Comparison of ENCODE assay signal across 19 cellular contexts in genomic region chr11:66689661-66690590, GRCh38. TPM values are rescaled to one million over a fixed set of nuclear protein-coding genes. Genes with fewer than 3 reads are reported as not detected.
DNase-seq lines count a peak whose midpoint lies in the region; ATAC-seq, FAIRE-seq and TF ChIP-seq lines count a peak whose summit lies in the region.
"Had no signal": no experiment of that assay in that cellular context is flagged by ENCODE, and none has a peak within 500 bp of the region (broad histone marks: within the 10 kb centered on the region; RNA-seq: fewer than 3 reads in every experiment).

No MANE protein-coding gene starts in this region.

- CTCF ChIA-PET in K562 (lab: Yijun Ruan, JAX; ENCODE audit: low intra/inter-chr PET ratio): no interaction called here

- H3K27me3 Mint-ChIP-seq in neural progenitor cell (ENCODE audit: insufficient read depth, low read depth): peaks cover 14% of the 10 kb centered on the region
- H3K27me3 Mint-ChIP-seq: IgD-negative memory B cell had no signal

- H3K4me2 ChIP-seq in K562 (ENCODE audit: insufficient read depth, low read length) (no peak overlapping the region), osteoblast (ENCODE audit: insufficient read depth, low read length) (no peak overlapping the region), neural progenitor cell (no peak overlapping the region)
- H3K4me2 ChIP-seq: BLaER1 treated with 17β-estradiol and CSF1 and Interleukin-3, amounts not matched to agents 10 nM and 100 nM had no signal

- no peaks in the 10 kb centered on the region for H3K9me3 Mint-ChIP-seq in neural progenitor cell
- H3K9me3 Mint-ChIP-seq: CD8-positive, alpha-beta memory T cell; IgD-negative memory B cell had no signal

- H4K20me1 ChIP-seq in K562 (replicated peaks; ENCODE audit: control insufficient read depth, insufficient read depth, low read length): 0 out of 2 replicates have a peak, but pooled peaks cover 4% of the 10 kb centered on the region
- H4K20me1 ChIP-seq in osteoblast (ENCODE audit: insufficient read depth, low read length): no peaks in the 10 kb centered on the region
- H4K20me1 ChIP-seq in neural progenitor cell (ENCODE audit: low read depth): no peaks in the 10 kb centered on the region

- 89% methylated on average over 29 of the region's 32 CpGs for WGBS in K562 (ENCODE audit: insufficient coverage, low coverage, missing lambda C conversion rate)

- no peaks in the 10 kb centered on the region for H3K9me3 ChIP-seq in K562 (replicated peaks; ENCODE audit: control insufficient read depth, insufficient read depth, low read depth, low read length)
- no peaks in the 10 kb centered on the region for H3K9me3 ChIP-seq in osteoblast (ENCODE audit: low read depth, low read length)
- no peaks in the 10 kb centered on the region for H3K9me3 ChIP-seq in neural progenitor cell (ENCODE audit: low read depth)
- H3K9me3 ChIP-seq: BLaER1 treated with 17β-estradiol and CSF1 and Interleukin-3, amounts not matched to agents 10 nM and 100 nM; HAP-1 had no signal

- no peak overlapping the region for H3K4me3 Mint-ChIP-seq in neural progenitor cell
- H3K4me3 Mint-ChIP-seq: CD8-positive, alpha-beta memory T cell; IgD-negative memory B cell had no signal

- H3K27ac ChIP-seq in K562 (ENCODE audit: extremely low read depth, low read depth, low read length): no peak overlapping the region
- no peak overlapping the region for H3K27ac ChIP-seq in osteoblast (ENCODE audit: low read depth, low read length)
- no peak overlapping the region for H3K27ac ChIP-seq in neural progenitor cell
- H3K27ac ChIP-seq: BLaER1 treated with 17β-estradiol and CSF1 and Interleukin-3, amounts not matched to agents 10 nM and 100 nM; HL-60 had no signal

- H3K27me3 ChIP-seq in K562 (ENCODE audit: control insufficient read depth in 2 of 2, insufficient read depth in 2 of 2, low read length in 2 of 2): no peaks in the 10 kb centered on the region
- peaks cover 5% of the 10 kb centered on the region for H3K27me3 ChIP-seq in osteoblast (ENCODE audit: insufficient read depth, low read length)
- H3K27me3 ChIP-seq in neural progenitor cell: no peaks in the 10 kb centered on the region
- H3K27me3 ChIP-seq: BLaER1 treated with 17β-estradiol and CSF1 and Interleukin-3, amounts not matched to agents 10 nM and 100 nM had no signal

- no TSS peak for BruUV-seq in K562 (replicated peaks; lab: Mats Ljungman, UMichigan)

- TF ChIP-seq RAD21 in K562 (CRISPR knock-in tag; conservative IDR thresholded peaks at IDR 0.05 in 1 of 2, IDR thresholded peaks at IDR 0.05 in 1 of 2): no peak

- no peaks in the 10 kb centered on the region for H3K9me1 ChIP-seq in K562 (ENCODE audit: control insufficient read depth, insufficient read depth, low read length)

- H3K4me3 ChIP-seq in K562: no peak overlapping the region
- H3K4me3 ChIP-seq in osteoblast (ENCODE audit: insufficient read depth, low read length): no peak overlapping the region
- H3K4me3 ChIP-seq in neural progenitor cell: no peak overlapping the region
- H3K4me3 ChIP-seq: BLaER1 treated with 17β-estradiol and CSF1 and Interleukin-3, amounts not matched to agents 10 nM and 100 nM; HAP-1 had no signal

- no peaks in the 10 kb centered on the region for H3K4me1 Mint-ChIP-seq in neural progenitor cell

- H3K9ac ChIP-seq in K562 (ENCODE audit: insufficient read depth in 1 of 2, low read depth in 2 of 2, low read length in 2 of 2) (no peak overlapping the region), neural progenitor cell (no peak overlapping the region)

- H3K79me2 ChIP-seq in K562 (ENCODE audit: control insufficient read depth, insufficient read depth, low read length) (no peaks in the 10 kb centered on the region), osteoblast (ENCODE audit: insufficient read depth, low read length) (no peaks in the 10 kb centered on the region), neural progenitor cell (ENCODE audit: low read depth) (no peaks in the 10 kb centered on the region)

- POLR2A ChIA-PET in K562 (lab: Yijun Ruan, JAX): interaction anchor here (1.6 kb wide), 1 partner anchor 12 kb away, joined by 5 read pairs; the partner anchor contains the start of gene RBM4B

- no peak for TF ChIP-seq CTCF in GM20000 (IDR thresholded peaks at IDR 0.05; ENCODE audit: extremely low read depth, missing control alignments)
- no peak for TF ChIP-seq CTCF in K562 (IDR thresholded peaks at IDR 0.05 in 2 of 3, conservative IDR thresholded peaks at IDR 0.05 in 1 of 3; ENCODE audit: insufficient read depth in 2 of 3, low read depth in 1 of 3, low read length in 3 of 3)
- no peak for TF ChIP-seq CTCF in osteoblast (IDR thresholded peaks at IDR 0.05; ENCODE audit: extremely low read depth, low read depth, low read length)
- TF ChIP-seq CTCF in neural progenitor cell (IDR thresholded peaks at IDR 0.05): no peak

- TF ChIP-seq POLR2A in K562 (conservative IDR thresholded peaks at IDR 0.05): no peak

- in situ Hi-C loops in K562 (cut with MboI): loop anchor here (5.0 kb wide), 2 partner anchors 142 to 292 kb away; no protein-coding TSS in a partner anchor

- H3K36me3 ChIP-seq in K562 (ENCODE audit: control insufficient read depth, insufficient read depth, low read length): peaks cover 83% of the 10 kb centered on the region; the same call in 2 of the 3 replicates
- H3K36me3 ChIP-seq in osteoblast (ENCODE audit: insufficient read depth, low read length): no peaks in the 10 kb centered on the region
- H3K36me3 ChIP-seq in neural progenitor cell: no peaks in the 10 kb centered on the region

- DNase-seq in D341Med (ENCODE audit: low spot score): peak; percentile 20
- peak; percentile 9 for DNase-seq in GM20000 (ENCODE audit: low spot score)
- no peak for DNase-seq in K562 (ENCODE audit: extremely low read depth in 1 of 4, low spot score in 3 of 4)
- peak; percentile 77 for DNase-seq in osteoblast (ENCODE audit: insufficient read length, low spot score, missing footprints)
- no peak for DNase-seq in activated CD4-positive, alpha-beta T cell treated with anti-CD3 and anti-CD28 coated beads, Interleukin-2, amount 50 U/mL, for 4 hours
- no peak for DNase-seq in neural progenitor cell (ENCODE audit: low spot score)
- DNase-seq in cortex of kidney (lab: John Stamatoyannopoulos, UW): no peak
- DNase-seq: DMS79, MV-4-11, NCI-H1694 treated with DMSO at 0.1 percent for 48 hours, NCI-H510A, NCI-H748 treated with DMSO at 0.1 percent for 48 hours, OCI-M1, SIG-M5 had no signal

- no peak for FAIRE-seq in K562 (lab: Jason Lieb, UNC)

- H3K4me1 ChIP-seq in K562 (replicated peaks in 1 of 2; ENCODE audit: control insufficient read depth in 2 of 2, insufficient read depth in 2 of 2, low read length in 2 of 2) (peaks cover 0 to 14% of the 10 kb centered on the region in 2 experiments; a peak in 2 of 5 replicates), osteoblast (ENCODE audit: insufficient read depth, low read length) (no peaks in the 10 kb centered on the region), neural progenitor cell (no peaks in the 10 kb centered on the region)
- H3K4me1 ChIP-seq: BLaER1 treated with 17β-estradiol and CSF1 and Interleukin-3, amounts not matched to agents 10 nM and 100 nM; HAP-1 had no signal

- H3K27ac Mint-ChIP-seq in neural progenitor cell: no peak overlapping the region
- H3K27ac Mint-ChIP-seq: CD8-positive, alpha-beta memory T cell; IgD-negative memory B cell had no signal

- H3F3A ChIP-seq in neural progenitor cell (ENCODE audit: low read depth): peaks cover under 1% of the 10 kb centered on the region

- H2AFZ ChIP-seq in K562 (ENCODE audit: low read depth, low read length) (no peak overlapping the region), osteoblast (ENCODE audit: low read length) (no peak overlapping the region), neural progenitor cell (replicated peaks) (no peak overlapping the region)

- no peak for ATAC-seq in K562

- intact Hi-C loops in K562 (cut with micrococcal nuclease): no loop called here

- no peak for TF ChIP-seq EP300 in K562 (IDR thresholded peaks at IDR 0.05; ENCODE audit: low read length)

- peaks cover 9% of the 10 kb centered on the region for H3K36me3 Mint-ChIP-seq in neural progenitor cell
- H3K36me3 Mint-ChIP-seq: CD8-positive, alpha-beta memory T cell; IgD-negative memory B cell had no signal

RNA-seq across cellular contexts. Expression of gene RBM4B, which starts 12.2 kb away (rescaled TPM):
- 71.9 and 81.9 TPM in 2 replicates for total RNA-seq in K562 (2011; cell fraction: chromatin; rRNA removed; ENCODE audit: low replicate concordance)
- 44.4 and 49.7 TPM in 2 replicates for total RNA-seq in K562 (2011; cell fraction: nucleolus; rRNA removed)
- total RNA-seq in K562 (2011; cell fraction: nucleoplasm; rRNA removed): 60.9 and 75.6 TPM in 2 replicates
- total RNA-seq in K562 (2014; rRNA removed): 14.6 and 16.1 TPM in 2 replicates
- total RNA-seq in K562 (2014; rRNA removed; fragmentation: Illumina TruSeq; extraction: Trizol): 18.8 and 19.9 TPM in 2 replicates
- 23.3 and 23.8 TPM in 2 replicates for total RNA-seq in K562 (2015; rRNA removed; fragmentation: Illumina TruSeq; extraction: Trizol)
- total RNA-seq in K562 (2021): 16.9 and 17.8 TPM in 2 replicates
- polyA plus RNA-seq in K562 (2011; rRNA removed): 39.5 and 39.9 TPM in 2 replicates
- polyA plus RNA-seq in K562 (2011; cell fraction: cytosol; rRNA removed): 21.2 and 30.5 TPM in 2 replicates
- polyA plus RNA-seq in K562 (2011; cell fraction: nucleus; rRNA removed): 108 and 136 TPM in 2 replicates
- 19.0 and 22.8 TPM in 2 replicates for polyA plus RNA-seq in K562 (2012)
- polyA plus RNA-seq in K562 (2014; fragmentation: Illumina TruSeq; extraction: Trizol): 22.4 and 23.7 TPM in 2 replicates
- 10 to 100 TPM; 29.7 to 32.3 TPM for polyA plus RNA-seq in K562 (2014; fragmentation: Nextera tagmentation; extraction: Ambion mirVana)
- polyA plus RNA-seq in K562 (2014; rRNA removed): 31.7 and 33.0 TPM in 2 replicates
- polyA minus RNA-seq in K562 (2011; rRNA and poly(A)+ RNA removed): 25.3 and 29.5 TPM in 2 replicates
- 7.0 and 8.5 TPM in 2 replicates for polyA minus RNA-seq in K562 (2011; cell fraction: cytosol; rRNA and poly(A)+ RNA removed)
- polyA minus RNA-seq in K562 (2011; cell fraction: nucleus; rRNA and poly(A)+ RNA removed): 18.6 and 29.1 TPM in 2 replicates
- total RNA-seq in osteoblast: 19.2 and 21.8 TPM in 2 replicates
- 30.2 and 40.6 TPM in 2 replicates for total RNA-seq in neural progenitor cell (ENCODE audit: low replicate concordance)

RNA-seq across cellular contexts. Expression of gene SPTBN2, which starts 39.1 kb away (rescaled TPM):
- 38.7 and 79.0 TPM in 2 replicates for total RNA-seq in K562 (2011; cell fraction: chromatin; rRNA removed; ENCODE audit: low replicate concordance)
- total RNA-seq in K562 (2011; cell fraction: nucleolus; rRNA removed): 36.8 and 51.9 TPM in 2 replicates
- total RNA-seq in K562 (2011; cell fraction: nucleoplasm; rRNA removed): 19.7 and 37.4 TPM in 2 replicates
- total RNA-seq in K562 (2014; rRNA removed) (56.5 and 65.5 TPM in 2 replicates), K562 (2014; rRNA removed; fragmentation: Illumina TruSeq; extraction: Trizol) (9.2 and 15.2 TPM in 2 replicates), K562 (2015; rRNA removed; fragmentation: Illumina TruSeq; extraction: Trizol) (25.5 and 25.6 TPM in 2 replicates), K562 (2021) (50.0 and 55.6 TPM in 2 replicates), osteoblast (0.88 and 2.2 TPM in 2 replicates), neural progenitor cell (ENCODE audit: low replicate concordance) (14.5 and 51.7 TPM in 2 replicates)
- polyA plus RNA-seq in K562 (2011; rRNA removed) (12.1 and 15.3 TPM in 2 replicates), K562 (2014; fragmentation: Illumina TruSeq; extraction: Trizol) (19.7 and 33.5 TPM in 2 replicates), K562 (2014; fragmentation: Nextera tagmentation; extraction: Ambion mirVana) (under 1 TPM; 0.38 to 0.49 TPM), K562 (2014; rRNA removed) (31.4 and 33.3 TPM in 2 replicates)
- polyA plus RNA-seq in K562 (2011; cell fraction: cytosol; rRNA removed): 14.8 and 18.5 TPM in 2 replicates
- 45.3 and 54.6 TPM in 2 replicates for polyA plus RNA-seq in K562 (2011; cell fraction: nucleus; rRNA removed)
- polyA plus RNA-seq in K562 (2012): 34.5 and 42.4 TPM in 2 replicates
- 15.2 and 22.3 TPM in 2 replicates for polyA minus RNA-seq in K562 (2011; rRNA and poly(A)+ RNA removed)
- polyA minus RNA-seq in K562 (2011; cell fraction: cytosol; rRNA and poly(A)+ RNA removed): 22.2 and 30.1 TPM in 2 replicates
- polyA minus RNA-seq in K562 (2011; cell fraction: nucleus; rRNA and poly(A)+ RNA removed): 10.4 and 25.8 TPM in 2 replicates
- polyA plus RNA-seq: CD8-positive, alpha-beta memory T cell; IgD-negative memory B cell had no signal

RNA-seq across cellular contexts. Expression of gene RBM4, which starts 51.4 kb away (rescaled TPM):
- total RNA-seq in K562 (2011; cell fraction: chromatin; rRNA removed; ENCODE audit: low replicate concordance): 223 and 345 TPM in 2 replicates
- 143 and 146 TPM in 2 replicates for total RNA-seq in K562 (2011; cell fraction: nucleolus; rRNA removed)
- 228 and 300 TPM in 2 replicates for total RNA-seq in K562 (2011; cell fraction: nucleoplasm; rRNA removed)
- total RNA-seq in K562 (2014; rRNA removed) (81.6 and 109 TPM in 2 replicates), K562 (2014; rRNA removed; fragmentation: Illumina TruSeq; extraction: Trizol) (118 and 120 TPM in 2 replicates), K562 (2015; rRNA removed; fragmentation: Illumina TruSeq; extraction: Trizol) (111 and 112 TPM in 2 replicates), K562 (2021) (116 and 120 TPM in 2 replicates), osteoblast (80.4 and 84.0 TPM in 2 replicates), neural progenitor cell (ENCODE audit: low replicate concordance) (172 and 206 TPM in 2 replicates)
- polyA plus RNA-seq in K562 (2011; rRNA removed) (177 and 207 TPM in 2 replicates), K562 (2014; fragmentation: Illumina TruSeq; extraction: Trizol) (115 and 122 TPM in 2 replicates), K562 (2014; fragmentation: Nextera tagmentation; extraction: Ambion mirVana) (100 to 1,000 TPM; 223 to 233 TPM), K562 (2014; rRNA removed) (131 and 146 TPM in 2 replicates)
- 239 and 259 TPM in 2 replicates for polyA plus RNA-seq in K562 (2011; cell fraction: cytosol; rRNA removed)
- 128 and 204 TPM in 2 replicates for polyA plus RNA-seq in K562 (2011; cell fraction: nucleus; rRNA removed)
- 109 and 163 TPM in 2 replicates for polyA plus RNA-seq in K562 (2012)
- 352 and 358 TPM in 2 replicates for polyA minus RNA-seq in K562 (2011; rRNA and poly(A)+ RNA removed)
- polyA minus RNA-seq in K562 (2011; cell fraction: cytosol; rRNA and poly(A)+ RNA removed): 50.7 and 53.3 TPM in 2 replicates
- polyA minus RNA-seq in K562 (2011; cell fraction: nucleus; rRNA and poly(A)+ RNA removed): 67.7 and 120 TPM in 2 replicates

Comparison
In these comparisons a context has a peak if more than half of its experiments do, and no peak if none do; other contexts are left out.
1. DNase-seq: peak in D341Med (single experiment), GM20000 (single experiment) and osteoblast (single experiment); none in K562 (0 of 4), activated CD4-positive, alpha-beta T cell treated with anti-CD3 and anti-CD28 coated beads, Interleukin-2, amount 50 U/mL, for 4 hours (0 of 2), neural progenitor cell (single experiment) and cortex of kidney (single experiment).